Comparison of ENCODE assay signal across 8 cellular contexts in the genomic region with DNA sequence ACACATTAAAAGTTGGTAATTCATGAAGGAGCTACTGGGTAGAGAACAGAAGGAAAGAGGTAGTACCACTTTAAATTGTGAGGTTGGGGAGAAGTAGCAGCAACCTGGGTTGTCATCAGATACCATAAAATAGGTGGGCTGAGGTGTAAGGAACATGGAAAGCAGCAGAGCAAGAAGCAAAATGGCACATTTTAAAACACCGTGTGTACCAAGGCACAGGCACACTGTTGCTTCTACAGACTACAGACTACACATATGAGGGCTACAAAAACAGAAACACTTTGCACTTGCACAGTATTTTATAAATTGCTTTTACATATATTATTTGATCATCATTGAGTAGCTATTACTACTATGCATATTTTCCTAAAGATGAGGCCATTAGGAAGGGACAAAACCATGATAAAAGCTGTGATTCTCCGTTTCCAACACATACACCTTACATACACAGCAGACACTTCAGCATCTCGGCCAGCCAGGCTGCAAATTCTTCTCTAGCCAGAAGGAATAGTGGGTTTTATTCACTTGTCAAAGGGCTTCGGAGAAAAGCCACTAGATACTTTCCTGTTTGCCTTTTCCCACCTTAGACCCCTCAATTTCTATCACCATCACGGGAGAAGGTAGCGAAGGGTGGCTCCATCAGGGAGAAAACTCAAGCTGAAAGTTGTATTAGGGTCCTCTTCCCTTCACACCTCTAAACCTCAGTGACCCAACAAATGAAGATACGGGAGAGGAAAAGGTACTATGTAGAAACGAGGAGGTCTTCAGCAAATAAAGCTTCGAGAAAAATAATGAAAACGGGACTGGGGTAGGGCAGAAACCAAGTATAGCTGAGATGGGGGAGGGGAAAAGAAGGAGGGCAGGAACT. TPM values are rescaled to one million over a fixed set of nuclear protein-coding genes. Genes with fewer than 3 reads are reported as not detected.
A peak's percentile ranks its signal among the peaks of the same experiment; 100 is the strongest.
DNase-seq lines count a peak whose midpoint lies in the region; ATAC-seq and TF ChIP-seq lines count a peak whose summit lies in the region.

No MANE protein-coding gene starts in this region.

- DNase-seq in activated effector memory CD4-positive, alpha-beta T cell treated with anti-CD3 and anti-CD28 coated beads, Interleukin-2, amount 50 U/mL, for 16 hours: peak; percentile 65
- DNase-seq in activated effector memory CD4-positive, alpha-beta T cell treated with Interleukin-2 at 50 U/mL for 16 hours: no peak
- no peak for DNase-seq in T-helper 2 cell treated with Interferon-gamma antibody and Interleukin-4, amounts not matched to agents 5 μg/mL and 100 μg/mL, for 36 hours (ENCODE audit: low spot score)
- DNase-seq in fibroblast of villous mesenchyme (ENCODE audit: low read depth): no peak
- DNase-seq in omental fat pad (ENCODE audit: low spot score): no peak
- no peak for DNase-seq in activated CD4-positive, CD25-positive, alpha-beta regulatory T cell treated with anti-CD3 and anti-CD28 coated beads, Interleukin-2, amount 50 U/mL, for 72 hours

- no peaks in the 10 kb centered on the region for H3K27me3 ChIP-seq in skeletal muscle satellite cell (ENCODE audit: control insufficient read depth, insufficient read depth, low read length)

- H3K4me1 ChIP-seq in skeletal muscle satellite cell (ENCODE audit: control insufficient read depth, insufficient read depth, low read length): peaks cover 32% of the 10 kb centered on the region

- no peak for ATAC-seq in HG02610 (IDR thresholded peaks at IDR 0.05; ENCODE audit: unreplicated experiment)
- ATAC-seq in omental fat pad (ENCODE audit: low FRiP score): no peak

- no peaks in the 10 kb centered on the region for H3K9me3 Mint-ChIP-seq in T-helper 2 cell treated with Interferon-gamma antibody and Interleukin-4, amounts not matched to agents 5 μg/mL and 100 μg/mL, for 36 hours

- peak overlapping the region; percentile 98 for H3K9ac ChIP-seq in skeletal muscle satellite cell (ENCODE audit: low read depth, low read length)

- no peaks in the 10 kb centered on the region for H3K9me3 ChIP-seq in skeletal muscle satellite cell (replicated peaks; ENCODE audit: low read length)

- peaks cover 46% of the 10 kb centered on the region for H3K36me3 Mint-ChIP-seq in T-helper 2 cell treated with Interferon-gamma antibody and Interleukin-4, amounts not matched to agents 5 μg/mL and 100 μg/mL, for 36 hours (ENCODE audit: low read depth)

- peak overlapping the region; percentile 99 for H3K4me3 ChIP-seq in fibroblast of villous mesenchyme (ENCODE audit: low read depth, low read length)
- H3K4me3 ChIP-seq in skeletal muscle satellite cell (ENCODE audit: low read length): peak overlapping the region; percentile 97

- peaks cover 2% of the 10 kb centered on the region for H3K27me3 Mint-ChIP-seq in T-helper 2 cell treated with Interferon-gamma antibody and Interleukin-4, amounts not matched to agents 5 μg/mL and 100 μg/mL, for 36 hours (ENCODE audit: low read depth)

- H3K36me3 ChIP-seq in skeletal muscle satellite cell (ENCODE audit: insufficient read depth, low read length): peaks cover 8% of the 10 kb centered on the region

- peaks cover 51% of the 10 kb centered on the region for H3K4me1 Mint-ChIP-seq in T-helper 2 cell treated with Interferon-gamma antibody and Interleukin-4, amounts not matched to agents 5 μg/mL and 100 μg/mL, for 36 hours (ENCODE audit: low read depth)

- TF ChIP-seq CTCF in fibroblast of villous mesenchyme (IDR thresholded peaks at IDR 0.05; ENCODE audit: insufficient read depth, low read depth, low read length): no peak
- no peak for TF ChIP-seq CTCF in omental fat pad (IDR thresholded peaks at IDR 0.05)

- H3K4me3 Mint-ChIP-seq in T-helper 2 cell treated with Interferon-gamma antibody and Interleukin-4, amounts not matched to agents 5 μg/mL and 100 μg/mL, for 36 hours: peak overlapping the region; percentile 99

- H3K4me2 ChIP-seq in skeletal muscle satellite cell (ENCODE audit: low read length): peak overlapping the region; percentile 88

- H3K27ac Mint-ChIP-seq in T-helper 2 cell treated with Interferon-gamma antibody and Interleukin-4, amounts not matched to agents 5 μg/mL and 100 μg/mL, for 36 hours: peak overlapping the region; percentile 97

RNA-seq across cellular contexts. Expression of gene PYM1, which starts 1.6 kb away (rescaled TPM):
- 32.2 and 32.8 TPM in 2 replicates for total RNA-seq in fibroblast of villous mesenchyme
- total RNA-seq in skeletal muscle satellite cell (2012; rRNA removed): 22.1 and 38.0 TPM in 2 replicates
- total RNA-seq in omental fat pad: 10 to 100 TPM; 28.2 to 37.6 (median 29.8) TPM

RNA-seq across cellular contexts. Expression of gene DGKA, which starts 4.9 kb away (rescaled TPM):
- total RNA-seq in fibroblast of villous mesenchyme (34.8 and 45.8 TPM in 2 replicates), omental fat pad (10 to 100 TPM; 26.0 to 57.0 (median 37.9) TPM)
- 20.8 and 26.9 TPM in 2 replicates for total RNA-seq in skeletal muscle satellite cell (2012; rRNA removed)

RNA-seq across cellular contexts. Expression of gene PMEL, which starts 39.7 kb away (rescaled TPM):
- 1.3 TPM in 2 replicates for total RNA-seq in fibroblast of villous mesenchyme
- total RNA-seq in skeletal muscle satellite cell (2012; rRNA removed): 0.76 and 0.87 TPM in 2 replicates
- total RNA-seq in omental fat pad: 1 to 10 TPM in 2 of 4 donors, under 1 TPM in 2; 0.65 to 5.2 (median 1.2) TPM

RNA-seq across cellular contexts. Expression of gene CDK2, which starts 40.5 kb away (rescaled TPM):
- total RNA-seq in fibroblast of villous mesenchyme: 32.2 and 51.4 TPM in 2 replicates
- total RNA-seq in skeletal muscle satellite cell (2012; rRNA removed): 15.2 and 24.0 TPM in 2 replicates
- total RNA-seq in omental fat pad: 10 to 100 TPM in 3 of 4 donors, 1 to 10 TPM in 1; 9.7 to 23.7 (median 17.5) TPM

RNA-seq across cellular contexts. Expression of gene RAB5B, which starts 47.8 kb away (rescaled TPM):
- 70.9 and 111 TPM in 2 replicates for total RNA-seq in fibroblast of villous mesenchyme
- 44.6 and 45.9 TPM in 2 replicates for total RNA-seq in skeletal muscle satellite cell (2012; rRNA removed)
- total RNA-seq in omental fat pad: 10 to 100 TPM; 46.2 to 71.5 (median 64.8) TPM
